ENCODE assay signal across 26 cellular contexts in the genomic region with DNA sequence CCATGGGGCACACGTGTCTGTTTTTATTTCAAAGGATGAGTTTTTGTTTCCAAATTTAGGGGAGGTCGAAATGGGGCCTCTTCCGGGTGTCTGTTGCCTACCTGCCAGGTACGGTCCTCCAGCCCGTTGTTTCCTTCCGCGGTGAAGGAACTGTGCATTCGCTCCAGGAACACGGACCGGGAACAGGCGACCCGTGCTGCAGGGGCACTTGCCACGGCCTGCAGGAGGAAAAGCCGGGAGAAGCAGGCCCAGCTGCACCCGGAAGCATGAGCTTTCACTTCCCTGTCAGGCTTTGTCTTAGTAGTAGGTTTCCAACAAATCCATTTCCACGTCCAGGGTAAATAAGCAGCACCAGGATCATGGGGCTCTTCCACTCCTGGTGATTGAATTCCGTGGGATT.
"Had no signal": no experiment of that assay in that cellular context is flagged by ENCODE, and none has a peak within 500 bp of the region (broad histone marks: within the 10 kb centered on the region; RNA-seq: fewer than 3 reads in every experiment).

No MANE protein-coding gene starts in this region.

- H3K4me1 ChIP-seq: left lung, right atrium auricular region, sigmoid colon, tibial nerve, upper lobe of right lung, uterus had no signal

- ATAC-seq: left cardiac atrium; left lung; mucosa of descending colon; natural killer cell treated with Interleukin-12 subunit alpha and Interleukin-12 subunit beta and Interleukin-15 and Interleukin-18, amount 100 ng/mL, for 72 hours; stimulated activated memory B cell treated with anti-CD40 and anti-IgM and Interleukin-4, amounts not matched to agents 10 μg/mL and 1 μg/mL and 100 μg/mL, for 72 hours; stimulated activated naive CD8-positive, alpha-beta T cell treated with anti-CD3 and anti-CD28 coated beads, Interleukin-15, Interleukin-2, amounts not matched to agents 100 U/mL and 50 U/mL, for 24 hours; upper lobe of right lung had no signal

- H3K9me3 Mint-ChIP-seq: mesothelial cell of epicardium; naive B cell; natural killer cell treated with Interleukin-12 subunit alpha and Interleukin-12 subunit beta and Interleukin-15 and Interleukin-18, amount 100 ng/mL, for 72 hours; neural crest cell; stimulated activated memory B cell treated with anti-CD40 and anti-IgM and Interleukin-4, amounts not matched to agents 10 μg/mL and 1 μg/mL and 100 μg/mL, for 72 hours had no signal

- H3K4me3 ChIP-seq: coronary artery, left lung, mucosa of descending colon, ovary, right atrium auricular region, sigmoid colon, thoracic aorta, tibial nerve, upper lobe of right lung, uterus had no signal

- H3K9me3 ChIP-seq: left lung, mucosa of descending colon, ovary, right atrium auricular region, sigmoid colon, thoracic aorta, tibial nerve, upper lobe of right lung, uterus had no signal

- H3K27ac ChIP-seq: coronary artery, left lung, ovary, right atrium auricular region, sigmoid colon, thoracic aorta, tibial nerve, upper lobe of right lung, uterus had no signal

- H3K36me3 ChIP-seq: ovary, uterus had no signal

- H3K4me1 Mint-ChIP-seq: mesothelial cell of epicardium; naive B cell; neural crest cell; stimulated activated memory B cell treated with anti-CD40 and anti-IgM and Interleukin-4, amounts not matched to agents 10 μg/mL and 1 μg/mL and 100 μg/mL, for 72 hours had no signal

- DNase-seq: dermis blood vessel endothelial cell; effector memory CD4-positive, alpha-beta T cell; erythroblast; left cardiac atrium; left lung; mesenchymal stem cell; mucosa of descending colon; naive B cell; nucleus accumbens; ovary; sigmoid colon; stimulated activated CD4-positive, alpha-beta T cell treated with anti-CD3 and anti-CD28 coated beads, Interleukin-2, amount 100 ng/mL, for 24 hours; stimulated activated CD4-positive, alpha-beta T cell treated with anti-CD3 and anti-CD28 coated beads, Interleukin-4, amount 100 ng/mL, for 24 hours; stimulated activated naive CD8-positive, alpha-beta T cell treated with anti-CD3 and anti-CD28 coated beads, Interleukin-15, Interleukin-2, amounts not matched to agents 100 U/mL and 50 U/mL, for 24 hours; upper lobe of right lung; uterus had no signal

- H3K27me3 Mint-ChIP-seq: naive B cell; natural killer cell treated with Interleukin-12 subunit alpha and Interleukin-12 subunit beta and Interleukin-15 and Interleukin-18, amount 100 ng/mL, for 72 hours; stimulated activated memory B cell treated with anti-CD40 and anti-IgM and Interleukin-4, amounts not matched to agents 10 μg/mL and 1 μg/mL and 100 μg/mL, for 72 hours had no signal

- H3K4me3 Mint-ChIP-seq: mesothelial cell of epicardium; naive B cell; natural killer cell treated with Interleukin-12 subunit alpha and Interleukin-12 subunit beta and Interleukin-15 and Interleukin-18, amount 100 ng/mL, for 72 hours; neural crest cell; stimulated activated memory B cell treated with anti-CD40 and anti-IgM and Interleukin-4, amounts not matched to agents 10 μg/mL and 1 μg/mL and 100 μg/mL, for 72 hours had no signal

- FAIRE-seq: endometrium, frontal cortex had no signal

- H3K27me3 ChIP-seq: left lung, ovary, right atrium auricular region, sigmoid colon, tibial nerve, upper lobe of right lung, uterus had no signal

- H3K27ac Mint-ChIP-seq: mesothelial cell of epicardium; natural killer cell treated with Interleukin-12 subunit alpha and Interleukin-12 subunit beta and Interleukin-15 and Interleukin-18, amount 100 ng/mL, for 72 hours; stimulated activated memory B cell treated with anti-CD40 and anti-IgM and Interleukin-4, amounts not matched to agents 10 μg/mL and 1 μg/mL and 100 μg/mL, for 72 hours had no signal
